Comparison of ENCODE assay signal across 1 cellular context in the genomic region with DNA sequence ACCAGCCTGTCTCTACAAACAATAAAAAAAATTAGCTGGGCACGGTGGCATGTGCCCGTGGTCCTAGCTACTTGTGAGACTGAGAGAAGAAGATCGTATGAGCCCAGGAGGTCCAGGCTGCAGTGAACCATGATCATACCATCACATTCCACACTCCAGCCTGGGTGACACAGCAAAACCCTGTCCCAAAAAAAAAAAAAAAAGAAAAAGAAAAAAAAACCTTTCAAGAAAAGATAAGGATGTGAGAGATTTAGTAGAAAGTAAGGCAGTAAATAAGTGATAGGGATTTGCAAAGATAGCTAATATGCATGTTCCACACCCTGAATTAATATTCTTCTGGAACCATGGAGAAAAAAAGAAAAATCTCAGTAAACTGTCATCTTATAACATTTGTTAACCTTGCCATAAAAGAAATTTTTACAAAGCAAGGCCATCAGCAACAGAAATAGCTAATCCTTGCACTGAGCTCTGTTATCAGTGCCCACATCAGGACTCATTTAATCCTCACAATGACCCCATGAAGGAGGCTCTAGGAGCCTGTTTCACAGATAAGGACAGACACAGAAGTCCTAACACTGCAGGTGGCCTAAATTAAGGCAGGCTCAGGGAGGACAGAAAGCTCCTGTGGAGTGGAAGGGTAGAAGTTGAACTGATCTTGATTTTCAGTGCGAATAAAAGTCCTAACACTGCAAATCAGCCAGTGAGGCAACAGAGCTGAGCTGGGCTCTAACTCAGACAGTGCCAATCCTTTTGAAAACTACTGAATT.
TF ChIP-seq lines count a peak whose summit lies in the region.

No MANE protein-coding gene starts in this region.

TF ChIP-seq in A549, 52 proteins besides CTCF, POLR2A, EP300 and RAD21 (continued from another document):
- TF ChIP-seq PBX3 (IDR thresholded peaks at IDR 0.05) (no peak), NR3C1 (IDR thresholded peaks at IDR 0.05) (no peak), EHF (CRISPR knock-in tag; IDR thresholded peaks at IDR 0.05) (no peak), GATA3 (IDR thresholded peaks at IDR 0.05; ENCODE audit: borderline replicate concordance) (no peak), E2F6 (IDR thresholded peaks at IDR 0.05; ENCODE audit: borderline replicate concordance, low read depth) (no peak), PHF8 (IDR thresholded peaks at IDR 0.05; ENCODE audit: borderline replicate concordance, low read depth) (no peak), HOXA7 (CRISPR knock-in tag; IDR thresholded peaks at IDR 0.05) (no peak)
TF ChIP-seq in A549: peak in this region for 0.
